Comparison of ENCODE assay signal across 9 cellular contexts in the genomic region with DNA sequence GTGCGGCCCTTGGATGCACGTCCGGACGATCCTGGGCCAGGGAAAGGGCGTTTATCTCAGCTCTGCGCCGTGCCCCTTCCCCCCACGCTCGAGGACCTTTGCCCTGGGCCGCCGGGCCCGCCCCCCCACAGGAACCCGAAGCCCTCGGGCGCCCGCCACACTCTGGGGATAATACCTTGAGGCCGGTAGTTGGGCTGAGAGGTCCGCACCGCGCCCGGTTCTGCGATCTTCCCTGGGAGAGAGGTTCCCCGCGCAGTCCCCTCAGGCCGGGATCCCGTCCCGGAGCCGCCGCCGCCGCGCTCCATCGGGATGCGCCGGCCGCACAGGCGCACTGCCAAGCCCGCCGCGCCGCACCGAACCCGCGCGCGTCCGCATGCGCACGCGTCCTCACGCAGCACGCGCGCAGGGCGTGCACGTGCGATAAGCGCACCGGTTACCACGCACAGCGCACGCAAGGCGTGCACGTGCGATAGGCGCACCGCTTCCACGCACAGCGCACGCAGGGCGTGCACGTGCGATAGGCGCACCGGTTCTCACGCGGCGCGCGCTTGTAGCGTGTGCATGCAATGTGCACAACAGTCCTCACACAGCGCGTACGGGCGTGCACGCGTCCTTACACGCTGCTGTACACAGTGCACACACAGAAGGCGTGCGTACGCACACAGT. TPM values are rescaled to one million over a fixed set of nuclear protein-coding genes. Genes with fewer than 3 reads are reported as not detected.
DNase-seq lines count a peak whose midpoint lies in the region; ATAC-seq and TF ChIP-seq lines count a peak whose summit lies in the region.
"Had no signal": no experiment of that assay in that cellular context is flagged by ENCODE, and none has a peak within 500 bp of the region (broad histone marks: within the 10 kb centered on the region; RNA-seq: fewer than 3 reads in every experiment).

A gene (minus strand): TSS at position 333 of the 666 bp plus-strand sequence. CDS start 28 bp downstream, at position 305.

- H3K18ac ChIP-seq in trophoblast cell (ENCODE audit: low read length): peak within 1 kb of the TSS; percentile 53

- peak within 1 kb of the TSS; percentile 99 for H3K23ac ChIP-seq in trophoblast cell (ENCODE audit: low read length)

- H3K4me1 ChIP-seq in CD8-positive, alpha-beta T cell (ENCODE audit: insufficient read depth, low read length): no peaks in the 10 kb centered on the region
- H3K4me1 ChIP-seq in trophoblast cell (ENCODE audit: control insufficient read depth in 1 of 2, insufficient read depth in 2 of 2, low read length in 2 of 2): peaks cover 10 to 11% of the 10 kb centered on the region in 2 experiments
- H3K4me1 ChIP-seq in thyroid gland: peaks cover 0 to 10% of the 10 kb centered on the region in 2 donors

- H3K27me3 Mint-ChIP-seq in CD8-positive, alpha-beta T cell (ENCODE audit: low read depth): peaks cover 13% of the 10 kb centered on the region

- CTCF ChIA-PET in CD8-positive, alpha-beta T cell (lab: Charles Lee): no interaction called here

- ATAC-seq in CD8-positive, alpha-beta T cell: no peak
- no peak for ATAC-seq in HG02610 (IDR thresholded peaks at IDR 0.05; ENCODE audit: unreplicated experiment)

- H4K8ac ChIP-seq in trophoblast cell (ENCODE audit: low read depth, low read length): no peak within 1 kb of the TSS

- H2BK12ac ChIP-seq in trophoblast cell (ENCODE audit: low read length): no peak within 1 kb of the TSS

- H3K4me3 Mint-ChIP-seq in CD8-positive, alpha-beta T cell: peak within 1 kb of the TSS; percentile 58

- H3K9me3 ChIP-seq in CD8-positive, alpha-beta T cell (ENCODE audit: low read length): no peaks in the 10 kb centered on the region
- H3K9me3 ChIP-seq in SK-N-MC (ENCODE audit: low read depth, low read length) (no peaks in the 10 kb centered on the region), trophoblast cell (ENCODE audit: insufficient read depth, low read depth, low read length) (peaks cover 8% of the 10 kb centered on the region), thyroid gland (no peaks in the 10 kb centered on the region)

- H3K36me3 ChIP-seq in CD8-positive, alpha-beta T cell (ENCODE audit: insufficient read depth, low read length): no peaks in the 10 kb centered on the region
- H3K36me3 ChIP-seq in SK-N-MC (ENCODE audit: insufficient read depth, low read length) (no peaks in the 10 kb centered on the region), trophoblast cell (ENCODE audit: control insufficient read depth in 1 of 2, insufficient read depth in 2 of 2, low read length in 2 of 2) (peaks cover 0 to 2% of the 10 kb centered on the region in 2 experiments), thyroid gland (no peaks in the 10 kb centered on the region)

- H4K91ac ChIP-seq in trophoblast cell (ENCODE audit: low read depth, low read length): no peak within 1 kb of the TSS

- no peak within 1 kb of the TSS for H3K4me3 ChIP-seq in CD8-positive, alpha-beta T cell (ENCODE audit: low read depth, low read length)
- no peak within 1 kb of the TSS for H3K4me3 ChIP-seq in SK-N-MC
- peak within 1 kb of the TSS; percentile 22 to 32 for H3K4me3 ChIP-seq in foreskin fibroblast (ENCODE audit: low read depth in 1 of 2, low read length in 2 of 2)
- H3K4me3 ChIP-seq in trophoblast cell (ENCODE audit: low read depth, low read length): peak within 1 kb of the TSS; percentile 65
- no peak within 1 kb of the TSS for H3K4me3 ChIP-seq in thyroid gland (replicated peaks in 1 of 3)

- H3K36me3 Mint-ChIP-seq in CD8-positive, alpha-beta T cell: no peaks in the 10 kb centered on the region

- no peaks in the 10 kb centered on the region for H3K9me3 Mint-ChIP-seq in CD8-positive, alpha-beta T cell

- POLR2A ChIA-PET in CD8-positive, alpha-beta T cell (lab: Charles Lee): no interaction called here

- H3K79me2 ChIP-seq in trophoblast cell (ENCODE audit: control insufficient read depth, insufficient read depth, low read length, poor library complexity): no peaks in the 10 kb centered on the region

- peaks cover 8% of the 10 kb centered on the region for H3K4me1 Mint-ChIP-seq in CD8-positive, alpha-beta T cell (ENCODE audit: low read depth)

- H3K27me3 ChIP-seq in CD8-positive, alpha-beta T cell (ENCODE audit: insufficient read depth, low read length): no peaks in the 10 kb centered on the region
- peaks cover 15% of the 10 kb centered on the region for H3K27me3 ChIP-seq in trophoblast cell (ENCODE audit: insufficient read depth, low read length)
- H3K27me3 ChIP-seq in thyroid gland: no peaks in the 10 kb centered on the region

- peak within 1 kb of the TSS; percentile 63 for H2AFZ ChIP-seq in trophoblast cell (ENCODE audit: insufficient read depth, low read length, poor library complexity)

- TF ChIP-seq CTCF in CD8-positive, alpha-beta T cell (IDR thresholded peaks at IDR 0.05): no peak
- TF ChIP-seq CTCF in foreskin fibroblast (IDR thresholded peaks at IDR 0.05; ENCODE audit: low read depth, low read length) (no peak), thyroid gland (IDR thresholded peaks at IDR 0.05) (no peak)

- no peak within 1 kb of the TSS for H3K4ac ChIP-seq in trophoblast cell (ENCODE audit: low read depth, low read length)

- H3K9ac ChIP-seq in SK-N-MC (ENCODE audit: insufficient read length): no peak within 1 kb of the TSS
- no peak within 1 kb of the TSS for H3K9ac ChIP-seq in trophoblast cell (ENCODE audit: low read length)

- no peak for DNase-seq in CD8-positive, alpha-beta T cell
- no peak for DNase-seq in SK-N-MC (ENCODE audit: low read depth, low spot score)
- DNase-seq in foreskin fibroblast: peak in 1 of 2 donors; percentile 25
- DNase-seq in trophoblast cell: no peak
- no peak for DNase-seq in NCI-H345 (lab: John Stamatoyannopoulos, UW)
- DNase-seq in thyroid gland: no peak
- DNase-seq in mucosa of gallbladder (ENCODE audit: low spot score): no peak
- DNase-seq: activated CD4-positive, alpha-beta T cell treated with anti-CD3 and anti-CD28 coated beads, Interleukin-2, amount 50 U/mL, for 48 hours had no signal

- no peaks in the 10 kb centered on the region for H3K79me1 ChIP-seq in trophoblast cell (ENCODE audit: low read length)

- intact Hi-C loops in CD8-positive, alpha-beta T cell (cut with DNase I, micrococcal nuclease): no loop called here
- intact Hi-C loops in thyroid gland (cut with DNase I): no loop called here

- H2AK5ac ChIP-seq in trophoblast cell (ENCODE audit: low read length): no peak within 1 kb of the TSS

- H3K27ac ChIP-seq in CD8-positive, alpha-beta T cell (ENCODE audit: low read depth, low read length): no peak within 1 kb of the TSS
- 0 out of 2 replicates have a peak within 1 kb of the TSS, but pooled peaks have one; percentile 36 for H3K27ac ChIP-seq in SK-N-MC
- no peak within 1 kb of the TSS for H3K27ac ChIP-seq in trophoblast cell (ENCODE audit: low read depth, low read length)
- no peak within 1 kb of the TSS for H3K27ac ChIP-seq in thyroid gland

- H3K27ac Mint-ChIP-seq in CD8-positive, alpha-beta T cell: no peak within 1 kb of the TSS

- WGBS in trophoblast cell (ENCODE audit: extremely low coverage, insufficient coverage, insufficient read length): no CpG with 5 or more reads among the region's 91 CpGs
- WGBS in thyroid gland, 2 donors: 87% methylated on average over 3 of the region's 91 CpGs; no CpG with 5 or more reads in 1 of the 2 donors

- H3K14ac ChIP-seq in trophoblast cell (ENCODE audit: low read length): no peak within 1 kb of the TSS

- H4K12ac ChIP-seq in trophoblast cell (ENCODE audit: low read depth, low read length): peak within 1 kb of the TSS; percentile 18

- peak within 1 kb of the TSS; percentile 78 for H3K4me2 ChIP-seq in trophoblast cell (ENCODE audit: low read length)

- no peak for TF ChIP-seq POLR2A in thyroid gland (IDR thresholded peaks at IDR 0.05)

- H2BK120ac ChIP-seq in trophoblast cell (ENCODE audit: insufficient read depth, low read length, poor library complexity): no peak within 1 kb of the TSS

- H2BK5ac ChIP-seq in trophoblast cell (ENCODE audit: low read depth, low read length, poor library complexity): no peak within 1 kb of the TSS

RNA-seq across cellular contexts. Expression of the gene that starts here (rescaled TPM):
- under 1 TPM in 1 of 2 experiments, not detected in 1; 0.11 TPM for total RNA-seq in CD8-positive, alpha-beta T cell
- polyA plus RNA-seq in trophoblast cell (2013): 0.97 and 1.1 TPM in 2 replicates
- under 1 TPM in 2 of 4 donors, not detected in 2; 0.22 to 0.27 TPM for total RNA-seq in thyroid gland
- 5.2 TPM for total RNA-seq in mucosa of gallbladder

Comparison
In these comparisons a context has a peak if more than half of its experiments do, and no peak if none do; other contexts are left out.
1. H3K4me3 ChIP-seq: peak in foreskin fibroblast (2 of 2) and trophoblast cell (single experiment); none in CD8-positive, alpha-beta T cell (single experiment), SK-N-MC (single experiment) and thyroid gland (0 of 3).